In the genomic region with DNA sequence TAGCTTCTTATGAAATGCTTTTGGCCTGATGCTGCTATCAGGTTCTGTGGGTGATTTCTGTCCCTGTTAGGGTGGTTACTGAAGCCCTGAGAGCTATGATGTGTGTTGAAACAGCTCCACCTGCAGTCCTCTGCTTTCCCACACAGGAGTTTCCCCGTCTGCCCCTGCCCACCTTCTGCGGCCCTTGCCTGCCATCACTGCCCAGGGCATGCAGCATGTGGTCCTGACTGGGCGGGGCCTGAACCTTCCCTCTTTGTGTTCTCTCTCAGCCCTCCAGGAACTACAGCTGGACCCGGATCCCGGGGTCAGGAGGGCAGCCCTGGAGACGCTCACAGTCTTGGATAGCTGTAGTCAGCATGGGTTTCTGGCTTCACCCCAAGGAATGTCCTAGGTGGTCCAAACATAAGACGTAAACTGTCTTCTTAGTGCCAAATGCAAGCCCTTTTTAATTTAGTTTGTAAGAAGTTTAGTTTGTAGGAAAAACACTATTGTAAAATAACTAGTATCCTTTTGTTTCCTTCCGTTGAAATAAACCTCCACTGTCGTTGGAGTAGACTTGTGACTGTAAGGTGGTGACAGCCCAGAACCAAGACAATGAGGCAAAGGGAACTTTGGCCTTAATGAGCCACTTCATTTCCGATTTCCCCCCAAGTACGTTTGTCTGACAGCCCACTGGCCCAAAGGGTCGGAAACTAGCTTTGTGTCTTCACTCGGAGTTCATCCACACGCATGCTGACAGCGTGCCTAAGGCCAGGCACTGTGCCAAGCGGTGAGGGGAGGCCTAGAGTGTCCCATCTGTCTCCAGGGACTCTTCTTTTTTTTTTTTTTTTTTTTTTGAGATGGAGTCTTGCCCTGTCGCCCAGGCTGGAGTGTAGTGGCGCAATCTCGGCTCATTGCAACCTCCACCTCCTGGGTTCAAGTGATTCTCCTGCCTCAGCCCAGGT, we compare ENCODE assay signal across 8 cellular contexts. TPM values are rescaled to one million over a fixed set of nuclear protein-coding genes. Genes with fewer than 3 reads are reported as not detected.
DNase-seq lines count a peak whose midpoint lies in the region; ATAC-seq, FAIRE-seq and TF ChIP-seq lines count a peak whose summit lies in the region.

No MANE protein-coding gene starts in this region.

- no peak overlapping the region for H3K27ac Mint-ChIP-seq in activated naive CD8-positive, alpha-beta T cell treated with anti-CD3 and anti-CD28 coated beads, Interleukin-2, amount 10 ng/mL, durations not matched to agents 7 days and 5 days
- H3K27ac Mint-ChIP-seq in activated naive CD8-positive, alpha-beta T cell treated with anti-CD3 and anti-CD28 coated beads, Interleukin-2, amount 50 U/mL, for 24 hours = no peak overlapping the region

- H3K36me3 ChIP-seq in small intestine (ENCODE audit: control insufficient read depth in 2 of 2, insufficient read depth in 2 of 2, low read length in 2 of 2) = peaks cover 0 to 4% of the 10 kb centered on the region in 2 donors

- H3K4me1 ChIP-seq in small intestine (ENCODE audit: control insufficient read depth in 2 of 2, insufficient read depth in 1 of 2, low read depth in 1 of 2, low read length in 1 of 2) = no peaks in the 10 kb centered on the region

- no peaks in the 10 kb centered on the region for H3K27me3 Mint-ChIP-seq in activated naive CD8-positive, alpha-beta T cell treated with anti-CD3 and anti-CD28 coated beads, Interleukin-2, amount 10 ng/mL, durations not matched to agents 7 days and 5 days
- no peaks in the 10 kb centered on the region for H3K27me3 Mint-ChIP-seq in activated naive CD8-positive, alpha-beta T cell treated with anti-CD3 and anti-CD28 coated beads, Interleukin-2, amount 50 U/mL, for 24 hours

- peak; percentile 21 for TF ChIP-seq POLR2A in erythroblast (IDR thresholded peaks at IDR 0.05; ENCODE audit: low read length)

- H3K4me1 Mint-ChIP-seq in activated naive CD8-positive, alpha-beta T cell treated with anti-CD3 and anti-CD28 coated beads, Interleukin-2, amount 10 ng/mL, durations not matched to agents 7 days and 5 days = peaks cover 6% of the 10 kb centered on the region
- no peaks in the 10 kb centered on the region for H3K4me1 Mint-ChIP-seq in activated naive CD8-positive, alpha-beta T cell treated with anti-CD3 and anti-CD28 coated beads, Interleukin-2, amount 50 U/mL, for 24 hours

- no peaks in the 10 kb centered on the region for H3K9me3 Mint-ChIP-seq in activated naive CD8-positive, alpha-beta T cell treated with anti-CD3 and anti-CD28 coated beads, Interleukin-2, amount 10 ng/mL, durations not matched to agents 7 days and 5 days
- no peaks in the 10 kb centered on the region for H3K9me3 Mint-ChIP-seq in activated naive CD8-positive, alpha-beta T cell treated with anti-CD3 and anti-CD28 coated beads, Interleukin-2, amount 50 U/mL, for 24 hours

- H3K27me3 ChIP-seq in small intestine (ENCODE audit: control insufficient read depth in 2 of 2, insufficient read depth in 2 of 2, low read length in 2 of 2) = no peaks in the 10 kb centered on the region

- peaks cover 22% of the 10 kb centered on the region for H3K36me3 Mint-ChIP-seq in activated naive CD8-positive, alpha-beta T cell treated with anti-CD3 and anti-CD28 coated beads, Interleukin-2, amount 10 ng/mL, durations not matched to agents 7 days and 5 days
- peaks cover 35% of the 10 kb centered on the region for H3K36me3 Mint-ChIP-seq in activated naive CD8-positive, alpha-beta T cell treated with anti-CD3 and anti-CD28 coated beads, Interleukin-2, amount 50 U/mL, for 24 hours (ENCODE audit: low read depth)

- DNase-seq in activated naive CD8-positive, alpha-beta T cell treated with anti-CD3 and anti-CD28 coated beads, Interleukin-2, amount 10 ng/mL, durations not matched to agents 7 days and 5 days = peak; percentile 29
- DNase-seq in activated naive CD8-positive, alpha-beta T cell treated with anti-CD3 and anti-CD28 coated beads, Interleukin-2, amount 50 U/mL, for 24 hours = no peak
- DNase-seq in NCI-H748 treated with DMSO at 0.1 percent for 48 hours (lab: John Stamatoyannopoulos, UW) = peak; percentile 8
- DNase-seq in erythroblast (lab: John Stamatoyannopoulos, UW) = peak; percentile 35 to 40
- DNase-seq in small intestine = peak; percentile 69

- POLR2A ChIA-PET in activated naive CD8-positive, alpha-beta T cell treated with anti-CD3 and anti-CD28 coated beads, Interleukin-2, amount 10 ng/mL, durations not matched to agents 7 days and 5 days (lab: Charles Lee) = interaction anchor here (0.6 to 0.8 kb wide), 4 partner anchors 9 to 1049 kb away, joined by 3 to 6 read pairs (median 3); no protein-coding TSS in a partner anchor

- no peaks in the 10 kb centered on the region for H3K9me3 ChIP-seq in small intestine (ENCODE audit: control insufficient read depth, low read depth)

- no peak overlapping the region for H3K4me3 ChIP-seq in small intestine (ENCODE audit: low read depth in 1 of 2, low read length in 2 of 2)

- H3K27ac ChIP-seq in small intestine (ENCODE audit: low read depth in 1 of 2, low read length in 1 of 2) = no peak overlapping the region

- H3K4me3 Mint-ChIP-seq in activated naive CD8-positive, alpha-beta T cell treated with anti-CD3 and anti-CD28 coated beads, Interleukin-2, amount 10 ng/mL, durations not matched to agents 7 days and 5 days = no peak overlapping the region
- H3K4me3 Mint-ChIP-seq in activated naive CD8-positive, alpha-beta T cell treated with anti-CD3 and anti-CD28 coated beads, Interleukin-2, amount 50 U/mL, for 24 hours = no peak overlapping the region

- 59 to 68% (median 63%) methylated on average over 18 to 19 of the region's 19 CpGs for WGBS in small intestine, 3 donors

- no peak for FAIRE-seq in small intestine (lab: Jason Lieb, UNC)

- peak; percentile 26 for ATAC-seq in activated naive CD8-positive, alpha-beta T cell treated with anti-CD3 and anti-CD28 coated beads, Interleukin-2, amount 10 ng/mL, durations not matched to agents 7 days and 5 days (ENCODE audit: low read depth)
- no peak for ATAC-seq in activated naive CD8-positive, alpha-beta T cell treated with anti-CD3 and anti-CD28 coated beads, Interleukin-2, amount 50 U/mL, for 24 hours
- ATAC-seq in HG03139 (IDR thresholded peaks at IDR 0.05; ENCODE audit: unreplicated experiment) (no peak), GM18517 (IDR thresholded peaks at IDR 0.05; ENCODE audit: unreplicated experiment) (no peak), GM18520 (IDR thresholded peaks at IDR 0.05; ENCODE audit: unreplicated experiment) (no peak)

RNA-seq across cellular contexts. Expression of gene HJURP, which starts 21.2 kb away (rescaled TPM):
- total RNA-seq in activated naive CD8-positive, alpha-beta T cell treated with anti-CD3 and anti-CD28 coated beads, Interleukin-2, amount 10 ng/mL, durations not matched to agents 7 days and 5 days = 100 to 1,000 TPM; 100 to 109 TPM
- 10 to 100 TPM in 1 of 3 donors, 1 to 10 TPM in 1, under 1 TPM in 1; 0.81 to 10.7 (median 1.1) TPM for polyA plus RNA-seq in small intestine

RNA-seq across cellular contexts. Expression of gene MROH2A, which starts 55.0 kb away (rescaled TPM):
- not detected for total RNA-seq in activated naive CD8-positive, alpha-beta T cell treated with anti-CD3 and anti-CD28 coated beads, Interleukin-2, amount 10 ng/mL, durations not matched to agents 7 days and 5 days
- polyA plus RNA-seq in small intestine = 1 to 10 TPM in 1 of 3 donors, under 1 TPM in 2; 0.19 to 1.6 (median 0.54) TPM
